16 cellular contexts compared by ENCODE assay signal in the genomic region with DNA sequence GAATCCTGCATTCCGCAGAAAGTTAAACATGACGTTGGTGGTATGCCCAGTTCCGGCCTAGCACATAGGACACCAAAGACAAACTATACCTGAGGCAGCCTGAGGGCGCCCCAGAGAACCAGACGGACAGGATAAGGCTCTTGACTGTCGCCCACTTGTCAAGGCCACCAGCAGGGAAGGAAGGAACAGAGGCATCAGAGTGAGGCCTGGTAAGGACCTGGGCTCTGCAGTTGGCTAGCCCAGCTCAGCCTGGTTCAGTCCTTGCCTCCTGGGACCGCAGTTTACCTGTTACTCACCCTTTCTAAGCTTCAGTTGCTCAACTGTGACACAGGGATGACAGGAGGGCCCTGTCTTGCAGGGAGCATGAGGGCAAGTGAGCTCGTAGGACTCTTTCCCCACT.
DNase-seq lines count a peak whose midpoint lies in the region; ATAC-seq, FAIRE-seq and TF ChIP-seq lines count a peak whose summit lies in the region.
"Had no signal": no experiment of that assay in that cellular context is flagged by ENCODE, and none has a peak within 500 bp of the region (broad histone marks: within the 10 kb centered on the region; RNA-seq: fewer than 3 reads in every experiment).

No MANE protein-coding gene starts in this region.

- 79% methylated on average over 8 of the region's 8 CpGs for WGBS in A549 (ENCODE audit: missing lambda C conversion rate)
- WGBS in heart right ventricle, 2 donors = 76 to 81% methylated on average over 8 of the region's 8 CpGs
- 68 to 69% methylated on average over 8 of the region's 8 CpGs for WGBS in lower leg skin, 2 donors

- POLR2A ChIA-PET in A549 (lab: Yijun Ruan, JAX) = no interaction called here
- POLR2A ChIA-PET in RWPE1 (lab: Yijun Ruan, JAX; ENCODE audit: low non-redundant PET) = no interaction called here

- intact Hi-C loops in heart right ventricle (cut with DNase I) = loop anchor here in 5 of 10 donors (1.0 to 10.0 kb wide), 8 partner anchors 8 to 125 kb away; a partner anchor contains a TSS
- intact Hi-C loops in posterior vena cava (cut with DNase I) = no loop called here
- intact Hi-C loops in lower leg skin (cut with DNase I; ENCODE audit: low total_unique reads) = no loop called here

- CTCF ChIA-PET in A549 (lab: Yijun Ruan, JAX) (interaction anchor here (0.9 to 1.8 kb wide), 7 partner anchors 10 to 264 kb away, joined by 3 to 6 read pairs (median 3); no protein-coding TSS in a partner anchor), RWPE1 (lab: Yijun Ruan, JAX) (interaction anchor here (0.5 to 1.1 kb wide), 4 partner anchors 9 to 1674 kb away, joined by 3 to 4 read pairs (median 4); no protein-coding TSS in a partner anchor)

- no peaks in the 10 kb centered on the region for H3K4me1 ChIP-seq in A549
- peaks cover 9 to 50% (median 22%) of the 10 kb centered on the region in 9 donors for H3K4me1 ChIP-seq in heart right ventricle

- H3K27ac ChIP-seq in A549 (no peak overlapping the region), RWPE1 (peak overlapping the region; percentile 40), heart right ventricle (peak overlapping the region; percentile 52 to 90 (median 82))

- H3K4me3 ChIP-seq in A549 (no peak overlapping the region), heart right ventricle (peak overlapping the region in 1 of 10 donors; percentile 9), lower leg skin (ENCODE audit: low read depth, poor library complexity, severe bottlenecking) (no peak overlapping the region)
- H3K4me3 ChIP-seq: tibial nerve had no signal

- FAIRE-seq in A549 (lab: Jason Lieb, UNC) = no peak

- no peaks in the 10 kb centered on the region for H3K27me3 ChIP-seq in heart right ventricle
- H3K27me3 ChIP-seq: tibial nerve had no signal

- TF ChIP-seq EP300 in A549 (IDR thresholded peaks at IDR 0.05) = no peak

- H3K4me2 ChIP-seq in A549 = no peak overlapping the region
- H3K4me2 ChIP-seq: SK-N-SH had no signal

- H3K9me3 ChIP-seq in A549 = no peaks in the 10 kb centered on the region
- H3K9me3 ChIP-seq in heart right ventricle = no peaks in the 10 kb centered on the region
- H3K9me3 ChIP-seq: SK-N-SH, tibial nerve had no signal

- TF ChIP-seq CTCF in A549 (IDR thresholded peaks at IDR 0.05) (no peak), RWPE1 (conservative IDR thresholded peaks at IDR 0.05; ENCODE audit: low read depth) (no peak), heart right ventricle (IDR thresholded peaks at IDR 0.05) (no peak), lower leg skin (IDR thresholded peaks at IDR 0.05) (no peak)

- ATAC-seq in A549 (peak; percentile 44 to 49; a peak in 4 of 6 replicates), heart right ventricle (peak in 2 of 8 donors; percentile 14 to 16), HG02763 (IDR thresholded peaks at IDR 0.05; ENCODE audit: unreplicated experiment) (no peak)

- DNase-seq in A549 (ENCODE audit: low read depth in 1 of 2, low spot score in 1 of 2) = no peak
- no peak for DNase-seq in RWPE1 (ENCODE audit: low spot score)
- no peak for DNase-seq in heart right ventricle
- peak; percentile 28 for DNase-seq in posterior vena cava (ENCODE audit: low spot score)
- DNase-seq in lower leg skin (ENCODE audit: low spot score in 2 of 2) = no peak
- no peak for DNase-seq in foreskin melanocyte
- DNase-seq in NCI-H187 treated with DMSO at 0.1 percent for 48 hours (lab: John Stamatoyannopoulos, UW) = no peak
- DNase-seq: activated B cell treated with CpG ODN at 0.5 μM for 24 hours; activated naive CD8-positive, alpha-beta T cell treated with anti-CD3 and anti-CD28 coated beads, Interleukin-2, amount 10 ng/mL, durations not matched to agents 7 days and 5 days; activated T-cell treated with anti-CD3 and anti-CD28 coated beads for 4 hours; DMS153; immature natural killer cell; NCI-H1436 treated with DMSO at 0.1 percent for 48 hours; SK-N-SH had no signal

- no peak for TF ChIP-seq POLR2A in A549 (IDR thresholded peaks at IDR 0.05; ENCODE audit: low read length)
- TF ChIP-seq POLR2A in lower leg skin (IDR thresholded peaks at IDR 0.05) = no peak

- TF ChIP-seq RAD21 in A549 (conservative IDR thresholded peaks at IDR 0.05 in 1 of 2, IDR thresholded peaks at IDR 0.05 in 1 of 2) = no peak

- peaks cover 0 to 43% (median 18%) of the 10 kb centered on the region in 9 donors for H3K36me3 ChIP-seq in heart right ventricle

TF ChIP-seq in A549, 52 proteins besides CTCF, POLR2A, EP300 and RAD21:
- TF ChIP-seq NPAS2 (CRISPR knock-in tag; IDR thresholded peaks at IDR 0.05; ENCODE audit: borderline replicate concordance) (no peak), MYC (IDR thresholded peaks at IDR 0.05; ENCODE audit: borderline replicate concordance, low read length) (no peak), KDM5A (IDR thresholded peaks at IDR 0.05) (no peak), ZFP36 (IDR thresholded peaks at IDR 0.05; ENCODE audit: borderline replicate concordance, partially characterized antibody) (no peak), CEBPB (IDR thresholded peaks at IDR 0.05) (no peak), MAZ (IDR thresholded peaks at IDR 0.05; ENCODE audit: borderline replicate concordance, low read depth, low read length) (no peak), HOXB5 (CRISPR knock-in tag; IDR thresholded peaks at IDR 0.05) (no peak), TP53 (CRISPR knock-in tag; IDR thresholded peaks at IDR 0.05) (no peak), GATA3 (IDR thresholded peaks at IDR 0.05; ENCODE audit: borderline replicate concordance) (no peak), ZNF302 (CRISPR knock-in tag; IDR thresholded peaks at IDR 0.05) (no peak), FOXS1 (CRISPR knock-in tag; IDR thresholded peaks at IDR 0.05) (no peak), HOXB13 (CRISPR knock-in tag; IDR thresholded peaks at IDR 0.05; ENCODE audit: low read depth) (no peak), KDM1A (IDR thresholded peaks at IDR 0.05; ENCODE audit: low read depth) (no peak), FOSB (CRISPR knock-in tag; IDR thresholded peaks at IDR 0.05) (no peak), CHD2 (IDR thresholded peaks at IDR 0.05; ENCODE audit: low read length, partially characterized antibody) (no peak), ESRRA (IDR thresholded peaks at IDR 0.05; ENCODE audit: borderline replicate concordance, low read length) (no peak), RFX5 (IDR thresholded peaks at IDR 0.05) (no peak)
- TF ChIP-seq, protein P1, sequence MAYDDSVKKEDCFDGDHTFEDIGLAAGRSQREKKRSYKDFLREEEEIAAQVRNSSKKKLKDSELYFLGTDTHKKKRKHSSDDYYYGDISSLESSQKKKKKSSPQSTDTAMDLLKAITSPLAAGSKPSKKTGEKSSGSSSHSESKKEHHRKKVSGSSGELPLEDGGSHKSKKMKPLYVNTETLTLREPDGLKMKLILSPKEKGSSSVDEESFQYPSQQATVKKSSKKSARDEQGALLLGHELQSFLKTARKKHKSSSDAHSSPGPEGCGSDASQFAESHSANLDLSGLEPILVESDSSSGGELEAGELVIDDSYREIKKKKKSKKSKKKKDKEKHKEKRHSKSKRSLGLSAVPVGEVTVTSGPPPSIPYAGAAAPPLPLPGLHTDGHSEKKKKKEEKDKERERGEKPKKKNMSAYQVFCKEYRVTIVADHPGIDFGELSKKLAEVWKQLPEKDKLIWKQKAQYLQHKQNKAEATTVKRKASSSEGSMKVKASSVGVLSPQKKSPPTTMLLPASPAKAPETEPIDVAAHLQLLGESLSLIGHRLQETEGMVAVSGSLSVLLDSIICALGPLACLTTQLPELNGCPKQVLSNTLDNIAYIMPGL (CRISPR knock-in tag; IDR thresholded peaks at IDR 0.05; ENCODE audit: borderline replicate concordance) = no peak
- TF ChIP-seq, protein P2, sequence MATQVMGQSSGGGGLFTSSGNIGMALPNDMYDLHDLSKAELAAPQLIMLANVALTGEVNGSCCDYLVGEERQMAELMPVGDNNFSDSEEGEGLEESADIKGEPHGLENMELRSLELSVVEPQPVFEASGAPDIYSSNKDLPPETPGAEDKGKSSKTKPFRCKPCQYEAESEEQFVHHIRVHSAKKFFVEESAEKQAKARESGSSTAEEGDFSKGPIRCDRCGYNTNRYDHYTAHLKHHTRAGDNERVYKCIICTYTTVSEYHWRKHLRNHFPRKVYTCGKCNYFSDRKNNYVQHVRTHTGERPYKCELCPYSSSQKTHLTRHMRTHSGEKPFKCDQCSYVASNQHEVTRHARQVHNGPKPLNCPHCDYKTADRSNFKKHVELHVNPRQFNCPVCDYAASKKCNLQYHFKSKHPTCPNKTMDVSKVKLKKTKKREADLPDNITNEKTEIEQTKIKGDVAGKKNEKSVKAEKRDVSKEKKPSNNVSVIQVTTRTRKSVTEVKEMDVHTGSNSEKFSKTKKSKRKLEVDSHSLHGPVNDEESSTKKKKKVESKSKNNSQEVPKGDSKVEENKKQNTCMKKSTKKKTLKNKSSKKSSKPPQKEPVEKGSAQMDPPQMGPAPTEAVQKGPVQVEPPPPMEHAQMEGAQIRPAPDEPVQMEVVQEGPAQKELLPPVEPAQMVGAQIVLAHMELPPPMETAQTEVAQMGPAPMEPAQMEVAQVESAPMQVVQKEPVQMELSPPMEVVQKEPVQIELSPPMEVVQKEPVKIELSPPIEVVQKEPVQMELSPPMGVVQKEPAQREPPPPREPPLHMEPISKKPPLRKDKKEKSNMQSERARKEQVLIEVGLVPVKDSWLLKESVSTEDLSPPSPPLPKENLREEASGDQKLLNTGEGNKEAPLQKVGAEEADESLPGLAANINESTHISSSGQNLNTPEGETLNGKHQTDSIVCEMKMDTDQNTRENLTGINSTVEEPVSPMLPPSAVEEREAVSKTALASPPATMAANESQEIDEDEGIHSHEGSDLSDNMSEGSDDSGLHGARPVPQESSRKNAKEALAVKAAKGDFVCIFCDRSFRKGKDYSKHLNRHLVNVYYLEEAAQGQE (IDR thresholded peaks at IDR 0.05) = no peak

Comparison
In these comparisons a context has a peak if more than half of its experiments do, and no peak if none do; other contexts are left out.
1. H3K27ac ChIP-seq: peak in RWPE1 (single experiment) and heart right ventricle (10 of 10); none in A549 (0 of 2).